In the genomic region with DNA sequence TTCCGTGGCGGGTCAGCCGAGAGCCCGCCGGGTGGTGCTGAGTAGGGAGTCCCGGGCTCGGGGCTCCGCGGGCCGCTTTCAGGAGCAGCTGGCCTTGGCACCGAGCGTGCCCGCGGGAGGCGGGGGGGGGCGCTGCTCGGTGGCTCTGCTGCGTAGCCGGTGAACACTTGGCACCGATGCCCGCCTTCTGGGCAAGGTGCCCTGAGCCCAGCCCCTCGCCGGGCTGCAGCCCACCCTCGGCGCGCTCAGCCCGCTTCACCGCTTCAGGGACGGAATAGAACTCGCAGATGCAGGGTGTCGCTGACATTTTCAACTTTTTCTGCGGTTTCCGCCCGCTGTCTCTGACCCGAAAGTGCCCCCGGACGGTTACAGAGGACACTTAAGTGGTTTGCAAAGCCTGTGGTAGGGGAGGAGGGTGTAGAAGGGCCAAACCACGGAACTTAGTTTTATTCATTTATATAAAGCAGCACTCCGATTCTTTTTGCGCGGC, we compare ENCODE assay signal across 8 cellular contexts. TPM values are rescaled to one million over a fixed set of nuclear protein-coding genes. Genes with fewer than 3 reads are reported as not detected.
DNase-seq lines count a peak whose midpoint lies in the region; ATAC-seq and TF ChIP-seq lines count a peak whose summit lies in the region.

No MANE protein-coding gene starts in this region.

- H3K4me1 Mint-ChIP-seq in brain, result peaks cover 19% of the 10 kb centered on the region

- peak overlapping the region; percentile 37 for H3K9ac ChIP-seq in SK-N-MC (ENCODE audit: insufficient read length)

- H3K9me3 Mint-ChIP-seq in brain, result peaks cover 0 to 3% (median 0%) of the 10 kb centered on the region in 5 experiments

- peaks cover 69% of the 10 kb centered on the region for H3K27me3 Mint-ChIP-seq in brain

- H3K27ac Mint-ChIP-seq in brain, result peak overlapping the region in 4 of 5 experiments; percentile 4 to 95 (median 68)

- ATAC-seq in GM18867 (IDR thresholded peaks at IDR 0.05; ENCODE audit: unreplicated experiment) (peak; percentile 62), HG03066 (IDR thresholded peaks at IDR 0.05; ENCODE audit: low read depth, unreplicated experiment) (peak; percentile 54)

- no peaks in the 10 kb centered on the region for H3K36me3 Mint-ChIP-seq in brain

- H3K9me3 ChIP-seq in SK-N-MC (ENCODE audit: low read depth, low read length), result no peaks in the 10 kb centered on the region

- DNase-seq in AG08396 (ENCODE audit: low spot score), result peak; percentile 29
- DNase-seq in SK-N-MC (ENCODE audit: low read depth, low spot score), result no peak
- DNase-seq in kidney tubule cell (ENCODE audit: low spot score), result peak; percentile 3
- peak; percentile 36 for DNase-seq in stimulated activated CD4-positive, alpha-beta T cell treated with anti-CD3 and anti-CD28 coated beads, Interleukin-4, amount 100 ng/mL, for 1 hour
- DNase-seq in DMS114 treated with DMSO at 0.1 percent for 48 hours (lab: John Stamatoyannopoulos, UW; ENCODE audit: unreplicated experiment), result no peak

- H3K36me3 ChIP-seq in SK-N-MC (ENCODE audit: insufficient read depth, low read length), result no peaks in the 10 kb centered on the region

- H3K27ac ChIP-seq in SK-N-MC, result no peak overlapping the region

- H3K4me3 ChIP-seq in SK-N-MC, result peak overlapping the region; percentile 74

- TF ChIP-seq CTCF in brain (conservative IDR thresholded peaks at IDR 0.05), result no peak

- peak overlapping the region; percentile 86 to 93 (median 87) for H3K4me3 Mint-ChIP-seq in brain

RNA-seq across cellular contexts. Expression of gene CD38, which starts 0.7 kb away (rescaled TPM):
- polyA plus RNA-seq in brain (ENCODE audit: insufficient read depth, low read depth, low replicate concordance), result 1.1 TPM

Comparison
In these comparisons a context has a peak if more than half of its experiments do, and no peak if none do; other contexts are left out.
1. DNase-seq: peak in AG08396 (single experiment), kidney tubule cell (single experiment) and stimulated activated CD4-positive, alpha-beta T cell treated with anti-CD3 and anti-CD28 coated beads, Interleukin-4, amount 100 ng/mL, for 1 hour (single experiment); none in SK-N-MC (single experiment) and DMS114 treated with DMSO at 0.1 percent for 48 hours (single experiment).